ENCODE assay signal across 30 cellular contexts in genomic region chr20:15776773-15777172, GRCh38.
"Had no signal": no experiment of that assay in that cellular context is flagged by ENCODE, and none has a peak within 500 bp of the region (broad histone marks: within the 10 kb centered on the region; RNA-seq: fewer than 3 reads in every experiment).

No MANE protein-coding gene starts in this region.

- H3K4me1 ChIP-seq: adrenal gland, body of pancreas had no signal

- H3K9me3 Mint-ChIP-seq: activated CD4-positive, alpha-beta T cell treated with anti-CD3 and anti-CD28 coated beads, Interleukin-2, amount 10 ng/mL, durations not matched to agents 24 days and 14 days; activated naive CD4-positive, alpha-beta T cell treated with anti-CD3 and anti-CD28 coated beads, Interleukin-2, amount 50 U/mL, for 24 hours; activated naive CD8-positive, alpha-beta T cell treated with anti-CD3 and anti-CD28 coated beads for 36 hours; activated naive CD8-positive, alpha-beta T cell treated with anti-CD3 and anti-CD28 coated beads, Interleukin-2, amount 50 U/mL, for 24 hours had no signal

- ATAC-seq: activated CD4-positive, alpha-beta T cell treated with anti-CD3 and anti-CD28 coated beads for 36 hours; activated CD8-positive, alpha-beta memory T cell treated with anti-CD3 and anti-CD28 coated beads, Interleukin-2, amount 10 ng/mL, durations not matched to agents 7 days and 5 days; activated CD8-positive, alpha-beta T cell treated with anti-CD3 and anti-CD28 coated beads, Interleukin-2, amount 10 ng/mL, durations not matched to agents 7 days and 5 days; activated naive CD8-positive, alpha-beta T cell treated with anti-CD3 and anti-CD28 coated beads, Interleukin-2, amount 50 U/mL, for 24 hours; body of pancreas; esophagus mucosa; T-helper 17 cell had no signal

- H3K4me3 ChIP-seq: adrenal gland, body of pancreas had no signal

- H3K27me3 Mint-ChIP-seq: activated CD4-positive, alpha-beta memory T cell treated with anti-CD3 and anti-CD28 coated beads for 36 hours; activated CD4-positive, alpha-beta T cell treated with anti-CD3 and anti-CD28 coated beads for 36 hours; activated CD4-positive, alpha-beta T cell treated with anti-CD3 and anti-CD28 coated beads, Interleukin-2, amount 10 ng/mL, durations not matched to agents 24 days and 14 days; activated CD8-positive, alpha-beta memory T cell treated with anti-CD3 and anti-CD28 coated beads, Interleukin-2, amount 10 ng/mL, durations not matched to agents 7 days and 5 days; activated naive CD4-positive, alpha-beta T cell treated with anti-CD3 and anti-CD28 coated beads, Interleukin-2, amount 50 U/mL, for 24 hours; activated naive CD8-positive, alpha-beta T cell treated with anti-CD3 and anti-CD28 coated beads for 36 hours; activated naive CD8-positive, alpha-beta T cell treated with anti-CD3 and anti-CD28 coated beads, Interleukin-2, amount 50 U/mL, for 24 hours; T-helper 17 cell had no signal

- H3K27me3 ChIP-seq: adrenal gland, body of pancreas had no signal

- DNase-seq: activated CD4-positive, alpha-beta memory T cell treated with anti-CD3 and anti-CD28 coated beads for 36 hours; activated CD4-positive, alpha-beta T cell treated with anti-CD3 and anti-CD28 coated beads for 36 hours; activated CD4-positive, alpha-beta T cell treated with anti-CD3 and anti-CD28 coated beads, Interleukin-2, amount 10 ng/mL, durations not matched to agents 24 days and 14 days; activated CD4-positive, CD25-positive, alpha-beta regulatory T cell; activated CD4-positive, CD25-positive, alpha-beta regulatory T cell treated with anti-CD3 and anti-CD28 coated beads, Interleukin-2, amount 50 U/mL, for 72 hours; activated CD8-positive, alpha-beta memory T cell treated with anti-CD3 and anti-CD28 coated beads, Interleukin-2, amount 10 ng/mL, durations not matched to agents 7 days and 5 days; activated CD8-positive, alpha-beta memory T cell treated with anti-CD3 and anti-CD28 coated beads, Interleukin-2, amount 50 U/mL, for 4 hours; activated CD8-positive, alpha-beta T cell treated with anti-CD3 and anti-CD28 coated beads, Interleukin-2, amount 10 ng/mL, durations not matched to agents 7 days and 5 days; activated effector memory CD4-positive, alpha-beta T cell treated with anti-CD3 and anti-CD28 coated beads, Interleukin-2, amount 50 U/mL, for 16 hours; activated naive CD4-positive, alpha-beta T cell treated with anti-CD3 and anti-CD28 coated beads for 36 hours; activated naive CD8-positive, alpha-beta T cell treated with anti-CD3 and anti-CD28 coated beads for 36 hours; activated naive CD8-positive, alpha-beta T cell treated with anti-CD3 and anti-CD28 coated beads, Interleukin-2, amount 50 U/mL, for 24 hours; activated T-cell treated with anti-CD3 and anti-CD28 coated beads, Interleukin-2, amount 50 U/mL, for 1 hour; activated T-cell treated with anti-CD3 and anti-CD28 coated beads, Interleukin-2, amount 50 U/mL, for 48 hours; adrenal gland; amygdala; aorta; body of pancreas; caudate nucleus; cortex of kidney; dermis blood vessel endothelial cell; effector CD4-positive, alpha-beta T cell; foreskin fibroblast; head of caudate nucleus; T-helper 17 cell had no signal

- H3K27ac ChIP-seq: adrenal gland, body of pancreas had no signal

- H3K4me1 Mint-ChIP-seq: activated CD4-positive, alpha-beta T cell treated with anti-CD3 and anti-CD28 coated beads for 36 hours; activated CD4-positive, alpha-beta T cell treated with anti-CD3 and anti-CD28 coated beads, Interleukin-2, amount 10 ng/mL, durations not matched to agents 24 days and 14 days; activated CD8-positive, alpha-beta memory T cell treated with anti-CD3 and anti-CD28 coated beads, Interleukin-2, amount 10 ng/mL, durations not matched to agents 7 days and 5 days; activated naive CD4-positive, alpha-beta T cell treated with anti-CD3 and anti-CD28 coated beads, Interleukin-2, amount 50 U/mL, for 24 hours; activated naive CD8-positive, alpha-beta T cell treated with anti-CD3 and anti-CD28 coated beads for 36 hours; activated naive CD8-positive, alpha-beta T cell treated with anti-CD3 and anti-CD28 coated beads, Interleukin-2, amount 50 U/mL, for 24 hours; T-helper 17 cell had no signal

- H3K4me3 Mint-ChIP-seq: activated CD4-positive, alpha-beta memory T cell treated with anti-CD3 and anti-CD28 coated beads for 36 hours; activated CD4-positive, alpha-beta T cell treated with anti-CD3 and anti-CD28 coated beads for 36 hours; activated CD4-positive, alpha-beta T cell treated with anti-CD3 and anti-CD28 coated beads, Interleukin-2, amount 10 ng/mL, durations not matched to agents 24 days and 14 days; activated CD8-positive, alpha-beta memory T cell treated with anti-CD3 and anti-CD28 coated beads, Interleukin-2, amount 10 ng/mL, durations not matched to agents 7 days and 5 days; activated CD8-positive, alpha-beta T cell treated with anti-CD3 and anti-CD28 coated beads, Interleukin-2, amount 10 ng/mL, durations not matched to agents 7 days and 5 days; activated naive CD4-positive, alpha-beta T cell treated with anti-CD3 and anti-CD28 coated beads for 36 hours; activated naive CD4-positive, alpha-beta T cell treated with anti-CD3 and anti-CD28 coated beads, Interleukin-2, amount 50 U/mL, for 24 hours; activated naive CD8-positive, alpha-beta T cell treated with anti-CD3 and anti-CD28 coated beads for 36 hours; activated naive CD8-positive, alpha-beta T cell treated with anti-CD3 and anti-CD28 coated beads, Interleukin-2, amount 50 U/mL, for 24 hours; activated T-helper 1 cell treated with anti-CD3 and anti-CD28 coated beads, Interleukin-12 subunit alpha, Interleukin-12 subunit beta, Interleukin-2, Interleukin-4 antibody, amounts not matched to agents 30 ng/mL and 10 ng/mL and 1 ng/mL, durations not matched to agents 14 hours and 24 hours and 36 hours; T-helper 17 cell; T-helper 2 cell treated with Interferon-gamma antibody and Interleukin-4, amounts not matched to agents 5 μg/mL and 100 μg/mL, for 36 hours had no signal

- H3K9me3 ChIP-seq: adrenal gland, body of pancreas had no signal

- H3K36me3 ChIP-seq: adrenal gland had no signal

- H3K36me3 Mint-ChIP-seq: activated CD4-positive, alpha-beta memory T cell treated with anti-CD3 and anti-CD28 coated beads for 36 hours; activated CD8-positive, alpha-beta memory T cell treated with anti-CD3 and anti-CD28 coated beads, Interleukin-2, amount 10 ng/mL, durations not matched to agents 7 days and 5 days; activated naive CD4-positive, alpha-beta T cell treated with anti-CD3 and anti-CD28 coated beads, Interleukin-2, amount 50 U/mL, for 24 hours; activated naive CD8-positive, alpha-beta T cell treated with anti-CD3 and anti-CD28 coated beads for 36 hours had no signal

- H3K27ac Mint-ChIP-seq: activated CD4-positive, alpha-beta memory T cell treated with anti-CD3 and anti-CD28 coated beads for 36 hours; activated CD4-positive, alpha-beta T cell treated with anti-CD3 and anti-CD28 coated beads for 36 hours; activated CD4-positive, alpha-beta T cell treated with anti-CD3 and anti-CD28 coated beads, Interleukin-2, amount 10 ng/mL, durations not matched to agents 24 days and 14 days; activated CD8-positive, alpha-beta memory T cell treated with anti-CD3 and anti-CD28 coated beads, Interleukin-2, amount 10 ng/mL, durations not matched to agents 7 days and 5 days; activated CD8-positive, alpha-beta T cell treated with anti-CD3 and anti-CD28 coated beads, Interleukin-2, amount 10 ng/mL, durations not matched to agents 7 days and 5 days; activated naive CD4-positive, alpha-beta T cell treated with anti-CD3 and anti-CD28 coated beads for 36 hours; activated naive CD4-positive, alpha-beta T cell treated with anti-CD3 and anti-CD28 coated beads, Interleukin-2, amount 50 U/mL, for 24 hours; activated naive CD8-positive, alpha-beta T cell treated with anti-CD3 and anti-CD28 coated beads for 36 hours; activated naive CD8-positive, alpha-beta T cell treated with anti-CD3 and anti-CD28 coated beads, Interleukin-2, amount 50 U/mL, for 24 hours; activated T-helper 1 cell treated with anti-CD3 and anti-CD28 coated beads, Interleukin-12 subunit alpha, Interleukin-12 subunit beta, Interleukin-2, Interleukin-4 antibody, amounts not matched to agents 30 ng/mL and 10 ng/mL and 1 ng/mL, durations not matched to agents 14 hours and 24 hours and 36 hours; activated T-helper 2 cell treated with anti-CD3 and anti-CD28 coated beads, Interferon-gamma antibody, Interleukin-2, Interleukin-4, amounts not matched to agents 10 μg/mL and 5 μg/mL and 100 μg/mL, durations not matched to agents 14 hours and 24 hours and 36 hours; T-helper 17 cell; T-helper 2 cell treated with Interferon-gamma antibody and Interleukin-4, amounts not matched to agents 5 μg/mL and 100 μg/mL, for 36 hours had no signal
